ENCODE assay signal across 18 cellular contexts in genomic region chr4:71009091-71009490, GRCh38. TPM values are rescaled to one million over a fixed set of nuclear protein-coding genes. Genes with fewer than 3 reads are reported as not detected.
DNase-seq lines count a peak whose midpoint lies in the region; ATAC-seq and TF ChIP-seq lines count a peak whose summit lies in the region.
"Had no signal": no experiment of that assay in that cellular context is flagged by ENCODE, and none has a peak within 500 bp of the region (broad histone marks: within the 10 kb centered on the region; RNA-seq: fewer than 3 reads in every experiment).

No MANE protein-coding gene starts in this region.

- no peak overlapping the region for H2BK12ac ChIP-seq in mesenchymal stem cell (ENCODE audit: low read length in 2 of 2)

- no peaks in the 10 kb centered on the region for H3K9me3 Mint-ChIP-seq in CD8-positive, alpha-beta T cell
- no peaks in the 10 kb centered on the region for H3K9me3 Mint-ChIP-seq in HFFc6
- peaks cover 3% of the 10 kb centered on the region for H3K9me3 Mint-ChIP-seq in activated naive CD8-positive, alpha-beta T cell treated with anti-CD3 and anti-CD28 coated beads for 36 hours

- no peak overlapping the region for H3K27ac ChIP-seq in CD8-positive, alpha-beta T cell (ENCODE audit: low read depth, low read length)
- H3K27ac ChIP-seq in mesenchymal stem cell (ENCODE audit: low read length, poor library complexity, severe bottlenecking) (no peak overlapping the region), dorsolateral prefrontal cortex (no peak overlapping the region)
- H3K27ac ChIP-seq: colonic mucosa, hepatocyte, left ventricle myocardium inferior, SJSA1 had no signal

- H3K36me3 ChIP-seq in CD8-positive, alpha-beta T cell (ENCODE audit: insufficient read depth, low read length): no peaks in the 10 kb centered on the region
- no peaks in the 10 kb centered on the region for H3K36me3 ChIP-seq in mesenchymal stem cell (ENCODE audit: control insufficient read depth in 1 of 2, insufficient read depth in 2 of 2, low read depth in 1 of 2, low read length in 2 of 2)
- H3K36me3 ChIP-seq: colonic mucosa, left ventricle myocardium inferior had no signal

- no peak overlapping the region for H3K18ac ChIP-seq in mesenchymal stem cell (ENCODE audit: low read depth in 1 of 2, low read length in 2 of 2)

- H3K36me3 Mint-ChIP-seq in CD8-positive, alpha-beta T cell: peaks cover 39% of the 10 kb centered on the region
- H3K36me3 Mint-ChIP-seq in HFFc6 (ENCODE audit: low read depth): peaks cover 14% of the 10 kb centered on the region
- peaks cover 21% of the 10 kb centered on the region for H3K36me3 Mint-ChIP-seq in activated naive CD8-positive, alpha-beta T cell treated with anti-CD3 and anti-CD28 coated beads for 36 hours

- H4K91ac ChIP-seq in mesenchymal stem cell (ENCODE audit: low read length): no peak overlapping the region

- H3K79me1 ChIP-seq in mesenchymal stem cell (replicated peaks; ENCODE audit: low read length, poor library complexity, severe bottlenecking): peaks cover 10% of the 10 kb centered on the region

- no peak overlapping the region for H2BK15ac ChIP-seq in mesenchymal stem cell (ENCODE audit: low read depth, poor library complexity, severe bottlenecking)

- CTCF ChIA-PET in CD8-positive, alpha-beta T cell (lab: Charles Lee): interaction anchor here (0.7 to 7.8 kb wide), 7 partner anchors 10 to 541 kb away, joined by 3 to 70 read pairs (median 6); partner anchors contain the start of gene DCK

- H3K4me1 ChIP-seq in CD8-positive, alpha-beta T cell (ENCODE audit: insufficient read depth, low read length): peaks cover 29% of the 10 kb centered on the region
- H3K4me1 ChIP-seq in mesenchymal stem cell (ENCODE audit: control insufficient read depth, insufficient read depth, low read depth, low read length): peaks cover 6% of the 10 kb centered on the region
- H3K4me1 ChIP-seq: colonic mucosa, SJSA1 had no signal

- POLR2A ChIA-PET in CD8-positive, alpha-beta T cell (lab: Charles Lee): interaction anchor here (1.3 kb wide), 1 partner anchor 15 kb away, joined by 4 read pairs; the partner anchor contains the start of gene DCK

- no peak for TF ChIP-seq CTCF in CD8-positive, alpha-beta T cell (IDR thresholded peaks at IDR 0.05)
- TF ChIP-seq CTCF in HFFc6 (IDR thresholded peaks at IDR 0.05) (no peak), dorsolateral prefrontal cortex (IDR thresholded peaks at IDR 0.05 in 54 of 56, conservative IDR thresholded peaks at IDR 0.05 in 2 of 56; ENCODE audit: low read depth in 1 of 56, partially characterized antibody in 56 of 56) (no peak)

- no peaks in the 10 kb centered on the region for H3K27me3 Mint-ChIP-seq in CD8-positive, alpha-beta T cell (ENCODE audit: low read depth)
- H3K27me3 Mint-ChIP-seq in HFFc6 (ENCODE audit: insufficient read depth): no peaks in the 10 kb centered on the region
- no peaks in the 10 kb centered on the region for H3K27me3 Mint-ChIP-seq in activated naive CD8-positive, alpha-beta T cell treated with anti-CD3 and anti-CD28 coated beads for 36 hours
- H3K27me3 Mint-ChIP-seq: activated naive CD8-positive, alpha-beta T cell treated with anti-CD3 and anti-CD28 coated beads, Interleukin-2, amount 10 ng/mL, durations not matched to agents 7 days and 5 days had no signal

- H3K9me3 ChIP-seq in CD8-positive, alpha-beta T cell (ENCODE audit: low read length): no peaks in the 10 kb centered on the region
- H3K9me3 ChIP-seq in mesenchymal stem cell (ENCODE audit: control insufficient read depth, low read length): no peaks in the 10 kb centered on the region
- H3K9me3 ChIP-seq: colonic mucosa, left ventricle myocardium inferior, SJSA1 had no signal

- peak overlapping the region; percentile 46 for H3K27ac Mint-ChIP-seq in CD8-positive, alpha-beta T cell
- peak overlapping the region; percentile 62 for H3K27ac Mint-ChIP-seq in HFFc6
- peak overlapping the region; percentile 80 for H3K27ac Mint-ChIP-seq in activated naive CD8-positive, alpha-beta T cell treated with anti-CD3 and anti-CD28 coated beads for 36 hours

- H3K14ac ChIP-seq in mesenchymal stem cell (ENCODE audit: low read length in 2 of 2): no peak overlapping the region

- no peak for ATAC-seq in CD8-positive, alpha-beta T cell

- no peak for DNase-seq in CD8-positive, alpha-beta T cell
- DNase-seq in HFFc6 (peak; percentile 68), mesenchymal stem cell (no peak), NCI-H345 (lab: John Stamatoyannopoulos, UW) (no peak), DMS79 (lab: John Stamatoyannopoulos, UW) (no peak), dorsolateral prefrontal cortex (no peak), NCI-H187 treated with DMSO at 0.1 percent for 48 hours (lab: John Stamatoyannopoulos, UW) (no peak)
- no peak for DNase-seq in activated naive CD8-positive, alpha-beta T cell treated with anti-CD3 and anti-CD28 coated beads for 36 hours
- DNase-seq: activated naive CD8-positive, alpha-beta T cell treated with anti-CD3 and anti-CD28 coated beads, Interleukin-2, amount 10 ng/mL, durations not matched to agents 7 days and 5 days; colonic mucosa; GOT3; left ventricle myocardium inferior; NCI-H1048; stimulated activated CD4-positive, alpha-beta T cell treated with anti-CD3 and anti-CD28 coated beads, Interleukin-1b, Interleukin-23, amount 100 ng/mL, for 48 hours; stimulated activated CD8-positive, alpha-beta memory T cell treated with anti-CD3 and anti-CD28 coated beads, Interleukin-4, amount 100 ng/mL, for 48 hours; trophoblast cell had no signal

- peak overlapping the region; percentile 29 for H3K9ac ChIP-seq in mesenchymal stem cell (ENCODE audit: low read length)

- H4K8ac ChIP-seq in mesenchymal stem cell (ENCODE audit: low read length): no peak overlapping the region

- 64% methylated on average over 2 of the region's 3 CpGs for WGBS in mesenchymal stem cell

- H3K27me3 ChIP-seq in CD8-positive, alpha-beta T cell (ENCODE audit: insufficient read depth, low read length): no peaks in the 10 kb centered on the region
- H3K27me3 ChIP-seq in mesenchymal stem cell (ENCODE audit: control insufficient read depth in 1 of 2, insufficient read depth in 1 of 2, low read length in 2 of 2): no peaks in the 10 kb centered on the region
- H3K27me3 ChIP-seq in dorsolateral prefrontal cortex: no peaks in the 10 kb centered on the region
- H3K27me3 ChIP-seq: colonic mucosa, hepatocyte, SJSA1 had no signal

- no peak overlapping the region for H3K4me3 ChIP-seq in CD8-positive, alpha-beta T cell (ENCODE audit: low read depth, low read length)
- H3K4me3 ChIP-seq in mesenchymal stem cell (ENCODE audit: insufficient read depth in 1 of 2, low read depth in 1 of 2, low read length in 2 of 2) (peak overlapping the region in 1 of 2 experiments; percentile 27), dorsolateral prefrontal cortex (no peak overlapping the region)
- H3K4me3 ChIP-seq: colonic mucosa, hepatocyte, left ventricle myocardium inferior, SJSA1 had no signal

- no peak overlapping the region for H3K4ac ChIP-seq in mesenchymal stem cell (ENCODE audit: low read depth in 1 of 2, low read length in 2 of 2)

- H2BK5ac ChIP-seq in mesenchymal stem cell (ENCODE audit: low read depth, low read length, poor library complexity, severe bottlenecking): no peak overlapping the region

- H2AFZ ChIP-seq in mesenchymal stem cell (ENCODE audit: low read depth, low read length): no peak overlapping the region
- H2AFZ ChIP-seq: hepatocyte had no signal

- H3K4me3 Mint-ChIP-seq in CD8-positive, alpha-beta T cell: no peak overlapping the region
- peak overlapping the region; percentile 72 for H3K4me3 Mint-ChIP-seq in HFFc6
- H3K4me3 Mint-ChIP-seq in activated naive CD8-positive, alpha-beta T cell treated with anti-CD3 and anti-CD28 coated beads for 36 hours: no peak overlapping the region

- H2AK5ac ChIP-seq in mesenchymal stem cell (ENCODE audit: low read length, severe bottlenecking): no peak overlapping the region

- H2BK120ac ChIP-seq in mesenchymal stem cell (ENCODE audit: low read depth, low read length): no peak overlapping the region

- intact Hi-C loops in CD8-positive, alpha-beta T cell (cut with DNase I, micrococcal nuclease): no loop called here
- intact Hi-C loops in dorsolateral prefrontal cortex (cut with DNase I): no loop called here

- H3K4me2 ChIP-seq in mesenchymal stem cell (ENCODE audit: low read length, poor library complexity, severe bottlenecking): no peak overlapping the region
- H3K4me2 ChIP-seq: hepatocyte had no signal

- H3K23ac ChIP-seq in mesenchymal stem cell (ENCODE audit: low read length in 2 of 2): no peak overlapping the region

- peaks cover 55% of the 10 kb centered on the region for H3K4me1 Mint-ChIP-seq in CD8-positive, alpha-beta T cell (ENCODE audit: low read depth)
- peaks cover 31% of the 10 kb centered on the region for H3K4me1 Mint-ChIP-seq in HFFc6 (ENCODE audit: low read depth)
- H3K4me1 Mint-ChIP-seq in activated naive CD8-positive, alpha-beta T cell treated with anti-CD3 and anti-CD28 coated beads for 36 hours: peaks cover 48% of the 10 kb centered on the region

RNA-seq across cellular contexts. Expression of gene DCK, which starts 15.6 kb away (rescaled TPM):
- total RNA-seq in CD8-positive, alpha-beta T cell: 10 to 100 TPM; 18.7 TPM
- total RNA-seq in HFFc6 (2021; fragmentation: NEBNext Ultra II Directional; extraction: Animal tissue kit (Norgen Biotek cat#: 25700)): 10 to 100 TPM; 13.1 to 23.9 (median 22.3) TPM
- total RNA-seq in activated naive CD8-positive, alpha-beta T cell treated with anti-CD3 and anti-CD28 coated beads for 36 hours: 10 to 100 TPM; 33.4 to 34.3 TPM
- 8.9 TPM for polyA plus RNA-seq in mesenchymal stem cell (2013, experiment 1 of 2)
- polyA plus RNA-seq in mesenchymal stem cell (2013, experiment 2 of 2): 10.1 TPM
- total RNA-seq in dorsolateral prefrontal cortex: 10 to 100 TPM; 12.5 to 37.5 (median 22.1) TPM
